15 cellular contexts compared by ENCODE assay signal in genomic region chr14:52012635-52013034, GRCh38. TPM values are rescaled to one million over a fixed set of nuclear protein-coding genes. Genes with fewer than 3 reads are reported as not detected.
DNase-seq lines count a peak whose midpoint lies in the region; ATAC-seq, FAIRE-seq and TF ChIP-seq lines count a peak whose summit lies in the region.
"Had no signal": no experiment of that assay in that cellular context is flagged by ENCODE, and none has a peak within 500 bp of the region (broad histone marks: within the 10 kb centered on the region; RNA-seq: fewer than 3 reads in every experiment).

No MANE protein-coding gene starts in this region.

- no peaks in the 10 kb centered on the region for H3K9me3 Mint-ChIP-seq in activated naive CD8-positive, alpha-beta T cell treated with anti-CD3 and anti-CD28 coated beads, Interleukin-2, amount 50 U/mL, for 24 hours
- H3K9me3 Mint-ChIP-seq in natural killer cell, result no peaks in the 10 kb centered on the region
- H3K9me3 Mint-ChIP-seq: activated CD4-positive, alpha-beta T cell treated with anti-CD3 and anti-CD28 coated beads, Interleukin-2, amount 10 ng/mL, durations not matched to agents 7 days and 5 days; stimulated activated naive CD8-positive, alpha-beta T cell treated with anti-CD3 and anti-CD28 coated beads, Interleukin-15, Interleukin-2, amounts not matched to agents 100 ng/mL and 50 ng/mL, for 24 hours; T-cell had no signal

- peak overlapping the region in 6 of 11 experiments; percentile 36 to 74 (median 65); a peak in 12 of 22 replicates for H3K9ac ChIP-seq in BLaER1 treated with 17β-estradiol and CSF1 and Interleukin-3, amounts not matched to agents 10 nM and 100 nM

- no peak overlapping the region for H3K4me3 Mint-ChIP-seq in activated naive CD8-positive, alpha-beta T cell treated with anti-CD3 and anti-CD28 coated beads, Interleukin-2, amount 50 U/mL, for 24 hours
- no peak overlapping the region for H3K4me3 Mint-ChIP-seq in natural killer cell
- H3K4me3 Mint-ChIP-seq: activated CD4-positive, alpha-beta T cell treated with anti-CD3 and anti-CD28 coated beads, Interleukin-2, amount 10 ng/mL, durations not matched to agents 7 days and 5 days; stimulated activated naive CD8-positive, alpha-beta T cell treated with anti-CD3 and anti-CD28 coated beads, Interleukin-15, Interleukin-2, amounts not matched to agents 100 ng/mL and 50 ng/mL, for 24 hours; T-cell had no signal

- ATAC-seq in body of pancreas (peak; percentile 72), heart left ventricle (peak in 3 of 4 donors; percentile 24 to 50 (median 43)), pancreas (peak; percentile 59 to 77 (median 70)), natural killer cell (no peak), HG02763 (IDR thresholded peaks at IDR 0.05; ENCODE audit: unreplicated experiment) (no peak)
- ATAC-seq in activated naive CD8-positive, alpha-beta T cell treated with anti-CD3 and anti-CD28 coated beads, Interleukin-2, amount 50 U/mL, for 24 hours, result no peak

- no peaks in the 10 kb centered on the region for H3K4me1 Mint-ChIP-seq in activated naive CD8-positive, alpha-beta T cell treated with anti-CD3 and anti-CD28 coated beads, Interleukin-2, amount 50 U/mL, for 24 hours
- no peaks in the 10 kb centered on the region for H3K4me1 Mint-ChIP-seq in natural killer cell
- H3K4me1 Mint-ChIP-seq: activated CD4-positive, alpha-beta T cell treated with anti-CD3 and anti-CD28 coated beads, Interleukin-2, amount 10 ng/mL, durations not matched to agents 7 days and 5 days had no signal

- peaks cover 41 to 92% (median 50%) of the 10 kb centered on the region in 11 experiments for H3K36me3 ChIP-seq in BLaER1 treated with 17β-estradiol and CSF1 and Interleukin-3, amounts not matched to agents 10 nM and 100 nM
- H3K36me3 ChIP-seq in body of pancreas (replicated peaks in 1 of 2; ENCODE audit: insufficient read depth in 1 of 2, low read depth in 2 of 2) (peaks cover 0 to 8% of the 10 kb centered on the region in 2 donors), heart left ventricle (peaks cover 0 to 71% (median 48%) of the 10 kb centered on the region in 9 donors), pancreas (peaks cover 0 to 38% (median 8%) of the 10 kb centered on the region in 3 donors)

- FAIRE-seq in pancreas (lab: Jason Lieb, UNC), result no peak

- WGBS in body of pancreas, 2 donors, result 32 to 38% methylated on average over 4 of the region's 4 CpGs
- WGBS in heart left ventricle, 4 donors, result 5 to 22% (median 18%) methylated on average over 4 of the region's 4 CpGs
- WGBS in pancreas, 2 donors, result 32% methylated on average over 4 of the region's 4 CpGs

- DNase-seq in body of pancreas (peak; percentile 34 to 63 (median 58)), heart left ventricle (peak; percentile 67 to 87 (median 78)), pancreas (peak in 2 of 6 donors; percentile 37 to 48), natural killer cell (no peak), globus pallidus (ENCODE audit: low spot score) (no peak)
- DNase-seq in activated naive CD8-positive, alpha-beta T cell treated with anti-CD3 and anti-CD28 coated beads, Interleukin-2, amount 50 U/mL, for 24 hours, result no peak
- DNase-seq: activated CD4-positive, alpha-beta T cell treated with anti-CD3 and anti-CD28 coated beads, Interleukin-2, amount 10 ng/mL, durations not matched to agents 7 days and 5 days; EL; NCI-H2227 treated with DMSO at 0.1 percent for 48 hours; PC-9; T-cell had no signal

- no peaks in the 10 kb centered on the region; a peak in 1 of 22 replicates for H3K9me3 ChIP-seq in BLaER1 treated with 17β-estradiol and CSF1 and Interleukin-3, amounts not matched to agents 10 nM and 100 nM (replicated peaks in 1 of 11)
- H3K9me3 ChIP-seq in body of pancreas (no peaks in the 10 kb centered on the region), heart left ventricle (no peaks in the 10 kb centered on the region), pancreas (no peaks in the 10 kb centered on the region)
- H3K9me3 ChIP-seq: HAP-1 had no signal

- no peak overlapping the region; a peak in 1 of 20 replicates for H3K4me3 ChIP-seq in BLaER1 treated with 17β-estradiol and CSF1 and Interleukin-3, amounts not matched to agents 10 nM and 100 nM
- H3K4me3 ChIP-seq in body of pancreas, result no peak overlapping the region
- H3K4me3 ChIP-seq in heart left ventricle, result no peak overlapping the region
- no peak overlapping the region for H3K4me3 ChIP-seq in pancreas
- H3K4me3 ChIP-seq: HAP-1, PC-9 had no signal

- intact Hi-C loops in body of pancreas (cut with DNase I) (no loop called here), heart left ventricle (cut with DNase I) (loop anchor here in 7 of 10 donors (2.0 to 5.0 kb wide), 4 partner anchors 35 to 56 kb away; partner anchors contain the start of gene NID2 (in 4 of the 7)), pancreas (cut with DNase I) (no loop called here), natural killer cell (cut with micrococcal nuclease) (no loop called here)

- peaks cover 6% of the 10 kb centered on the region for H3K27me3 Mint-ChIP-seq in activated naive CD8-positive, alpha-beta T cell treated with anti-CD3 and anti-CD28 coated beads, Interleukin-2, amount 50 U/mL, for 24 hours
- H3K27me3 Mint-ChIP-seq in natural killer cell (ENCODE audit: low read depth in 2 of 2), result peaks cover 8 to 11% of the 10 kb centered on the region in 2 donors

- peak overlapping the region in 8 of 11 experiments; percentile 11 to 85 (median 77); a peak in 15 of 22 replicates for H3K27ac ChIP-seq in BLaER1 treated with 17β-estradiol and CSF1 and Interleukin-3, amounts not matched to agents 10 nM and 100 nM
- no peak overlapping the region for H3K27ac ChIP-seq in body of pancreas
- peak overlapping the region in 11 of 12 donors; percentile 50 to 86 (median 77) for H3K27ac ChIP-seq in heart left ventricle
- H3K27ac ChIP-seq in pancreas, result no peak overlapping the region
- H3K27ac ChIP-seq: PC-9 had no signal

- H3K4me1 ChIP-seq in BLaER1 treated with 17β-estradiol and CSF1 and Interleukin-3, amounts not matched to agents 10 nM and 100 nM, result peaks cover 52 to 70% (median 66%) of the 10 kb centered on the region in 10 experiments
- H3K4me1 ChIP-seq in body of pancreas, result peaks cover 6% of the 10 kb centered on the region
- H3K4me1 ChIP-seq in heart left ventricle, result peaks cover 22 to 81% (median 54%) of the 10 kb centered on the region in 12 donors
- H3K4me1 ChIP-seq in pancreas, result no peaks in the 10 kb centered on the region

- peaks cover 27% of the 10 kb centered on the region for H3K36me3 Mint-ChIP-seq in activated naive CD8-positive, alpha-beta T cell treated with anti-CD3 and anti-CD28 coated beads, Interleukin-2, amount 50 U/mL, for 24 hours (ENCODE audit: low read depth)
- peaks cover 10% of the 10 kb centered on the region for H3K36me3 Mint-ChIP-seq in natural killer cell

- no peak overlapping the region for H3K27ac Mint-ChIP-seq in activated naive CD8-positive, alpha-beta T cell treated with anti-CD3 and anti-CD28 coated beads, Interleukin-2, amount 50 U/mL, for 24 hours
- H3K27ac Mint-ChIP-seq in natural killer cell, result no peak overlapping the region
- H3K27ac Mint-ChIP-seq: activated CD4-positive, alpha-beta T cell treated with anti-CD3 and anti-CD28 coated beads, Interleukin-2, amount 10 ng/mL, durations not matched to agents 7 days and 5 days; stimulated activated naive CD8-positive, alpha-beta T cell treated with anti-CD3 and anti-CD28 coated beads, Interleukin-15, Interleukin-2, amounts not matched to agents 100 ng/mL and 50 ng/mL, for 24 hours; T-cell had no signal

- no peak for TF ChIP-seq CTCF in body of pancreas (IDR thresholded peaks at IDR 0.05)
- TF ChIP-seq CTCF in heart left ventricle (IDR thresholded peaks at IDR 0.05), result peak in 1 of 12 donors; percentile 13
- TF ChIP-seq CTCF in pancreas (IDR thresholded peaks at IDR 0.05), result no peak
- no peak for TF ChIP-seq CTCF in natural killer cell (IDR thresholded peaks at IDR 0.05)

- H4K20me1 ChIP-seq in BLaER1 treated with 17β-estradiol and CSF1 and Interleukin-3, amounts not matched to agents 10 nM and 100 nM, result peaks cover 0 to 5% (median 0%) of the 10 kb centered on the region in 11 experiments; a peak in 2 of 22 replicates

- peak overlapping the region; percentile 49 to 94 (median 81) for H3K4me2 ChIP-seq in BLaER1 treated with 17β-estradiol and CSF1 and Interleukin-3, amounts not matched to agents 10 nM and 100 nM
- H3K4me2 ChIP-seq: PC-9 had no signal

- no peaks in the 10 kb centered on the region for H3K27me3 ChIP-seq in BLaER1 treated with 17β-estradiol and CSF1 and Interleukin-3, amounts not matched to agents 10 nM and 100 nM
- H3K27me3 ChIP-seq in body of pancreas (no peaks in the 10 kb centered on the region), heart left ventricle (no peaks in the 10 kb centered on the region), pancreas (no peaks in the 10 kb centered on the region)

- TF ChIP-seq POLR2A in body of pancreas (IDR thresholded peaks at IDR 0.05), result no peak
- TF ChIP-seq POLR2A in heart left ventricle (IDR thresholded peaks at IDR 0.05), result no peak

RNA-seq across cellular contexts. Expression of gene RTRAF, which starts 23.3 kb away (rescaled TPM):
- total RNA-seq in body of pancreas (10 to 100 TPM; 15.2 to 40.7 TPM), heart left ventricle (100 to 1,000 TPM in 7 of 9 donors, 10 to 100 TPM in 2; 72.9 to 260 (median 193) TPM), pancreas (10 to 100 TPM; 57.5 to 81.7 (median 69.0) TPM), natural killer cell (10 to 100 TPM; 84.3 to 96.5 (median 92.7) TPM)
- polyA plus RNA-seq in heart left ventricle (100 to 1,000 TPM; 163 to 272 TPM), pancreas (10 to 100 TPM; 64.9 to 96.4 TPM)

RNA-seq across cellular contexts. Expression of gene NID2, which starts 56.2 kb away (rescaled TPM):
- 10 to 100 TPM; 34.6 to 37.6 TPM for total RNA-seq in body of pancreas
- total RNA-seq in heart left ventricle, result 10 to 100 TPM; 32.0 to 77.4 (median 40.9) TPM
- 10 to 100 TPM; 17.3 to 18.8 TPM for polyA plus RNA-seq in heart left ventricle
- total RNA-seq in pancreas, result 1 to 10 TPM; 3.3 to 9.5 (median 5.0) TPM
- 1 to 10 TPM; 1.9 to 2.8 TPM for polyA plus RNA-seq in pancreas
- total RNA-seq in natural killer cell, result under 1 TPM; 0.36 to 0.80 (median 0.40) TPM

Comparison
In these comparisons a context has a peak if more than half of its experiments do, and no peak if none do; other contexts are left out.
1. H3K27ac ChIP-seq: peak in BLaER1 treated with 17β-estradiol and CSF1 and Interleukin-3, amounts not matched to agents 10 nM and 100 nM (8 of 11) and heart left ventricle (11 of 12); none in body of pancreas (0 of 4) and pancreas (0 of 4).
2. ATAC-seq: peak in body of pancreas (single experiment), heart left ventricle (3 of 4) and pancreas (4 of 4); none in activated naive CD8-positive, alpha-beta T cell treated with anti-CD3 and anti-CD28 coated beads, Interleukin-2, amount 50 U/mL, for 24 hours (single experiment), natural killer cell (0 of 3) and HG02763 (single experiment).
3. DNase-seq: peak in body of pancreas (4 of 4) and heart left ventricle (5 of 5); none in activated naive CD8-positive, alpha-beta T cell treated with anti-CD3 and anti-CD28 coated beads, Interleukin-2, amount 50 U/mL, for 24 hours (single experiment), natural killer cell (single experiment) and globus pallidus (single experiment).
4. intact Hi-C loops: an anchor here in heart left ventricle (2.0 to 5.0 kb wide); none called in body of pancreas, pancreas and natural killer cell.